ENCODE assay signal across 27 cellular contexts in genomic region chr1:46705408-46705807, GRCh38. TPM values are rescaled to one million over a fixed set of nuclear protein-coding genes. Genes with fewer than 3 reads are reported as not detected.
"Had no signal": no experiment of that assay in that cellular context is flagged by ENCODE, and none has a peak within 500 bp of the region (broad histone marks: within the 10 kb centered on the region; RNA-seq: fewer than 3 reads in every experiment).

No MANE protein-coding gene starts in this region.

- H2AFZ ChIP-seq: neural progenitor cell had no signal

- ATAC-seq: effector memory CD8-positive, alpha-beta T cell; gastrocnemius medialis; left cardiac atrium; naive thymus-derived CD8-positive, alpha-beta T cell; sciatic nerve; stimulated activated memory B cell treated with anti-CD40 and anti-IgM and Interleukin-4, amounts not matched to agents 10 μg/mL and 1 μg/mL and 100 μg/mL, for 72 hours had no signal

- DNase-seq: activated CD4-positive, alpha-beta memory T cell treated with anti-CD3 and anti-CD28 coated beads, Interleukin-2, amount 10 ng/mL, durations not matched to agents 7 days and 5 days; activated CD4-positive, alpha-beta T cell treated with anti-CD3 and anti-CD28 coated beads for 48 hours; activated CD4-positive, CD25-positive, alpha-beta regulatory T cell; activated gamma-delta T cell treated with Interleukin-2 at 50 U/mL for 16 hours; aorta; caudate nucleus; dorsolateral prefrontal cortex; effector memory CD8-positive, alpha-beta T cell; esophagus squamous epithelium; gastrocnemius medialis; head of caudate nucleus; hypothalamus; left cardiac atrium; lower lobe of right lung; naive thymus-derived CD8-positive, alpha-beta T cell; posterior cingulate gyrus; small intestine; stimulated activated CD4-positive, alpha-beta T cell treated with anti-CD3 and anti-CD28 coated beads, Interleukin-2, amount 100 ng/mL, for 24 hours; T-helper 9 cell; trophoblast cell had no signal

- H3K4me2 ChIP-seq: neural progenitor cell had no signal

- H3K27ac ChIP-seq: dorsolateral prefrontal cortex, esophagus squamous epithelium, gastrocnemius medialis, lower lobe of right lung, neural progenitor cell, vagina had no signal

- H3K4me3 ChIP-seq: dorsolateral prefrontal cortex, esophagus squamous epithelium, gastrocnemius medialis, lower lobe of right lung, neural progenitor cell, vagina had no signal

- H3K4me1 ChIP-seq: esophagus squamous epithelium, gastrocnemius medialis, neural progenitor cell had no signal

- H3K27me3 ChIP-seq: dorsolateral prefrontal cortex, esophagus squamous epithelium, gastrocnemius medialis, neural progenitor cell, vagina had no signal

- H3K9ac ChIP-seq: neural progenitor cell had no signal

- H3K9me3 ChIP-seq: esophagus squamous epithelium, gastrocnemius medialis, lower lobe of right lung, vagina had no signal

RNA-seq across cellular contexts. Expression of gene TEX38, which starts 33.8 kb away (rescaled TPM):
- total RNA-seq: activated CD4-positive, alpha-beta memory T cell treated with anti-CD3 and anti-CD28 coated beads, Interleukin-2, amount 10 ng/mL, durations not matched to agents 7 days and 5 days; aorta; esophagus squamous epithelium; gastrocnemius medialis; lower lobe of right lung; naive thymus-derived CD8-positive, alpha-beta T cell; omental fat pad; sciatic nerve; T-helper 1 cell treated with Interleukin-12 subunit alpha and Interleukin-12 subunit beta and Interleukin-4 antibody, amounts not matched to agents 30 ng/mL and 1 ng/mL, for 36 hours; temporal lobe; vagina had no signal
- polyA plus RNA-seq: aorta; naive thymus-derived CD8-positive, alpha-beta T cell; small intestine had no signal
